1 cellular context compared by ENCODE assay signal in the genomic region with DNA sequence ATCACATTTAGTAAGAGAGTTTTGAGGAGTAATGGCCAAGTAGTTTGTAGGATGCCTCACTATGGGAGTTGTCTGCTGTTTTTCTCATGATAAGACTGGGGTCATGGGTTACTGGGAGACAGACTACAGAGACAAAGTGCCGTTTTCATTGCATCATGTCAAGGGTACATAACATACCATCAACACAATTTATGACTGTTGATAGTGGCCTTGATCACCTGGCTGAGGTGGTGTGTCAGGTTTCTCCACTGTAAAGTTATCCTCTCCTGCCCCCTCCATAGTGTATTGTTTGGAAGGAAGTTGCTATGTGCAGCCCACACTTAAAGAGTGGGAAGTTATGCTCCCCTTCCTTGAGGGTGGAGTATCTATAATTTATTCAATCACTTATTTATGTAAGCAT.
TF ChIP-seq lines count a peak whose summit lies in the region.

No MANE protein-coding gene starts in this region.

TF ChIP-seq in K562, 482 proteins besides CTCF, POLR2A, EP300 and RAD21 (continued from another document and continues in another):
- TF ChIP-seq, protein P1, sequence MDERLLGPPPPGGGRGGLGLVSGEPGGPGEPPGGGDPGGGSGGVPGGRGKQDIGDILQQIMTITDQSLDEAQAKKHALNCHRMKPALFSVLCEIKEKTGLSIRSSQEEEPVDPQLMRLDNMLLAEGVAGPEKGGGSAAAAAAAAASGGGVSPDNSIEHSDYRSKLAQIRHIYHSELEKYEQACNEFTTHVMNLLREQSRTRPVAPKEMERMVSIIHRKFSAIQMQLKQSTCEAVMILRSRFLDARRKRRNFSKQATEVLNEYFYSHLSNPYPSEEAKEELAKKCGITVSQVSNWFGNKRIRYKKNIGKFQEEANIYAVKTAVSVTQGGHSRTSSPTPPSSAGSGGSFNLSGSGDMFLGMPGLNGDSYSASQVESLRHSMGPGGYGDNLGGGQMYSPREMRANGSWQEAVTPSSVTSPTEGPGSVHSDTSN (CRISPR knock-in tag; IDR thresholded peaks at IDR 0.05; ENCODE audit: low read depth): no peak
- TF ChIP-seq, protein P1 (tag; conservative IDR thresholded peaks at IDR 0.05; ENCODE audit: low read depth): peak; percentile 49; the same call in 1 of the 2 replicates
- TF ChIP-seq OTX1 (CRISPR knock-in tag; IDR thresholded peaks at IDR 0.05): no peak
- no peak for TF ChIP-seq TSC22D4 (tag; IDR thresholded peaks at IDR 0.05)
- TF ChIP-seq, protein P2, sequence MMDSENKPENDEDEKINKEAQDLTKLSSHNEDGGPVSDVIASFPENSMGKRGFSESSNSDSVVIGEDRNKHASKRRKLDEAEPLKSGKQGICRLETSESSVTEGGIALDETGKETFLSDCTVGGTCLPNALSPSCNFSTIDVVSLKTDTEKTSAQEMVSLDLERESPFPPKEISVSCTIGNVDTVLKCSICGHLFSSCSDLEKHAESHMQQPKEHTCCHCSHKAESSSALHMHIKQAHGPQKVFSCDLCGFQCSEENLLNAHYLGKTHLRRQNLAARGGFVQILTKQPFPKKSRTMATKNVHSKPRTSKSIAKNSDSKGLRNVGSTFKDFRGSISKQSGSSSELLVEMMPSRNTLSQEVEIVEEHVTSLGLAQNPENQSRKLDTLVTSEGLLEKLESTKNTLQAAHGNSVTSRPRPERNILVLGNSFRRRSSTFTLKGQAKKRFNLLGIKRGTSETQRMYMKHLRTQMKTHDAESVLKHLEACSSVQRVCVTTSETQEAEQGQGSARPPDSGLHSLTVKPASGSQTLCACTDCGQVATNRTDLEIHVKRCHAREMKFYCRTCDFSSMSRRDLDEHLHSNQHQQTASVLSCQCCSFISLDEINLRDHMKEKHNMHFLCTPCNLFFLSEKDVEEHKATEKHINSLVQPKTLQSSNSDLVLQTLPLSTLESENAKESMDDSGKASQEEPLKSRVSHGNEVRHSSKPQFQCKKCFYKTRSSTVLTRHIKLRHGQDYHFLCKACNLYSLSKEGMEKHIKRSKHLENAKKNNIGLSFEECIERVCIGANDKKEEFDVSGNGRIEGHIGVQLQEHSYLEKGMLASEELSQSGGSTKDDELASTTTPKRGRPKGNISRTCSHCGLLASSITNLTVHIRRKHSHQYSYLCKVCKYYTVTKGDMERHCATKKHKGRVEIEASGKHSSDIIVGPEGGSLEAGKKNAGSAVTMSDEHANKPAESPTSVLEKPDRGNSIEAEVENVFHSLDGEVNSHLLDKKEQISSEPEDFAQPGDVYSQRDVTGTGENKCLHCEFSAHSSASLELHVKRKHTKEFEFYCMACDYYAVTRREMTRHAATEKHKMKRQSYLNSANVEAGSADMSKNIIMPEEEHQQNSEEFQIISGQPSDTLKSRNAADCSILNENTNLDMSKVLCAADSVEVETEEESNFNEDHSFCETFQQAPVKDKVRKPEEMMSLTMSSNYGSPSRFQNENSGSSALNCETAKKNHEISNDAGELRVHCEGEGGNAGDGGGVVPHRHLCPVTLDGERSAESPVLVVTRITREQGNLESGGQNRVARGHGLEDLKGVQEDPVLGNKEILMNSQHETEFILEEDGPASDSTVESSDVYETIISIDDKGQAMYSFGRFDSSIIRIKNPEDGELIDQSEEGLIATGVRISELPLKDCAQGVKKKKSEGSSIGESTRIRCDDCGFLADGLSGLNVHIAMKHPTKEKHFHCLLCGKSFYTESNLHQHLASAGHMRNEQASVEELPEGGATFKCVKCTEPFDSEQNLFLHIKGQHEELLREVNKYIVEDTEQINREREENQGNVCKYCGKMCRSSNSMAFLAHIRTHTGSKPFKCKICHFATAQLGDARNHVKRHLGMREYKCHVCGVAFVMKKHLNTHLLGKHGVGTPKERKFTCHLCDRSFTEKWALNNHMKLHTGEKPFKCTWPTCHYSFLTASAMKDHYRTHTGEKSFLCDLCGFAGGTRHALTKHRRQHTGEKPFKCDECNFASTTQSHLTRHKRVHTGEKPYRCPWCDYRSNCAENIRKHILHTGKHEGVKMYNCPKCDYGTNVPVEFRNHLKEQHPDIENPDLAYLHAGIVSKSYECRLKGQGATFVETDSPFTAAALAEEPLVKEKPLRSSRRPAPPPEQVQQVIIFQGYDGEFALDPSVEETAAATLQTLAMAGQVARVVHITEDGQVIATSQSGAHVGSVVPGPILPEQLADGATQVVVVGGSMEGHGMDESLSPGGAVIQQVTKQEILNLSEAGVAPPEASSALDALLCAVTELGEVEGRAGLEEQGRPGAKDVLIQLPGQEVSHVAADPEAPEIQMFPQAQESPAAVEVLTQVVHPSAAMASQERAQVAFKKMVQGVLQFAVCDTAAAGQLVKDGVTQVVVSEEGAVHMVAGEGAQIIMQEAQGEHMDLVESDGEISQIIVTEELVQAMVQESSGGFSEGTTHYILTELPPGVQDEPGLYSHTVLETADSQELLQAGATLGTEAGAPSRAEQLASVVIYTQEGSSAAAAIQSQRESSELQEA (IDR thresholded peaks at IDR 0.05; ENCODE audit: low read depth): no peak
- no peak for TF ChIP-seq USF2 (CRISPR knock-in tag; IDR thresholded peaks at IDR 0.05)
- TF ChIP-seq BRCA1 (IDR thresholded peaks at IDR 0.05): no peak
- no peak for TF ChIP-seq BRCA1 (CRISPR knock-in tag; IDR thresholded peaks at IDR 0.05)
- peak; percentile 92 for TF ChIP-seq NR2C1 (IDR thresholded peaks at IDR 0.05)
- peak; percentile 96 for TF ChIP-seq NR2C1 (tag; IDR thresholded peaks at IDR 0.05)
- TF ChIP-seq SMARCA5 (IDR thresholded peaks at IDR 0.05): no peak
- TF ChIP-seq ZNF707 (CRISPR knock-in tag; conservative IDR thresholded peaks at IDR 0.05): no peak
- peak; percentile 46; the same call in 1 of the 2 replicates for TF ChIP-seq MECOM (CRISPR knock-in tag; IDR thresholded peaks at IDR 0.05)
- TF ChIP-seq TRIM24 (IDR thresholded peaks at IDR 0.05): peak; percentile 64 to 87
- no peak for TF ChIP-seq LCOR (CRISPR knock-in tag; IDR thresholded peaks at IDR 0.05)
- no peak for TF ChIP-seq GABPB2 (CRISPR knock-in tag; conservative IDR thresholded peaks at IDR 0.05)
- TF ChIP-seq ZNF23 (CRISPR knock-in tag; IDR thresholded peaks at IDR 0.05): no peak
- TF ChIP-seq HMGN3 (IDR thresholded peaks at IDR 0.05; ENCODE audit: borderline replicate concordance, extremely low read depth, insufficient read length, low read depth, low read length): no peak
- TF ChIP-seq IRF9 (tag; IDR thresholded peaks at IDR 0.05): no peak
- TF ChIP-seq RBBP5 (IDR thresholded peaks at IDR 0.05; ENCODE audit: borderline replicate concordance, insufficient read depth, low read length, poor library complexity, severe bottlenecking): no peak
- TF ChIP-seq KAT7 (CRISPR knock-in tag; IDR thresholded peaks at IDR 0.05; ENCODE audit: borderline replicate concordance): no peak
- TF ChIP-seq MXD1 (CRISPR knock-in tag; IDR thresholded peaks at IDR 0.05; ENCODE audit: borderline replicate concordance, poor library complexity, severe bottlenecking): no peak
- TF ChIP-seq BHLHE40 (IDR thresholded peaks at IDR 0.05; ENCODE audit: low read length): no peak
- TF ChIP-seq ZNF511 (CRISPR knock-in tag; IDR thresholded peaks at IDR 0.05): no peak
- no peak for TF ChIP-seq CREB3 (tag; conservative IDR thresholded peaks at IDR 0.05; ENCODE audit: low read depth)
- TF ChIP-seq RFX7 (CRISPR knock-in tag; IDR thresholded peaks at IDR 0.05): no peak
- TF ChIP-seq, protein P3, sequence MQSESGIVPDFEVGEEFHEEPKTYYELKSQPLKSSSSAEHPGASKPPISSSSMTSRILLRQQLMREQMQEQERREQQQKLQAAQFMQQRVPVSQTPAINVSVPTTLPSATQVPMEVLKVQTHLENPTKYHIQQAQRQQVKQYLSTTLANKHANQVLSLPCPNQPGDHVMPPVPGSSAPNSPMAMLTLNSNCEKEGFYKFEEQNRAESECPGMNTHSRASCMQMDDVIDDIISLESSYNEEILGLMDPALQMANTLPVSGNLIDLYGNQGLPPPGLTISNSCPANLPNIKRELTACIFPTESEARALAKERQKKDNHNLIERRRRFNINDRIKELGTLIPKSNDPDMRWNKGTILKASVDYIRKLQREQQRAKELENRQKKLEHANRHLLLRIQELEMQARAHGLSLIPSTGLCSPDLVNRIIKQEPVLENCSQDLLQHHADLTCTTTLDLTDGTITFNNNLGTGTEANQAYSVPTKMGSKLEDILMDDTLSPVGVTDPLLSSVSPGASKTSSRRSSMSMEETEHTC (IDR thresholded peaks at IDR 0.05): no peak
- peak; percentile 88 for TF ChIP-seq ZEB2 (IDR thresholded peaks at IDR 0.05)
- TF ChIP-seq, protein P4, sequence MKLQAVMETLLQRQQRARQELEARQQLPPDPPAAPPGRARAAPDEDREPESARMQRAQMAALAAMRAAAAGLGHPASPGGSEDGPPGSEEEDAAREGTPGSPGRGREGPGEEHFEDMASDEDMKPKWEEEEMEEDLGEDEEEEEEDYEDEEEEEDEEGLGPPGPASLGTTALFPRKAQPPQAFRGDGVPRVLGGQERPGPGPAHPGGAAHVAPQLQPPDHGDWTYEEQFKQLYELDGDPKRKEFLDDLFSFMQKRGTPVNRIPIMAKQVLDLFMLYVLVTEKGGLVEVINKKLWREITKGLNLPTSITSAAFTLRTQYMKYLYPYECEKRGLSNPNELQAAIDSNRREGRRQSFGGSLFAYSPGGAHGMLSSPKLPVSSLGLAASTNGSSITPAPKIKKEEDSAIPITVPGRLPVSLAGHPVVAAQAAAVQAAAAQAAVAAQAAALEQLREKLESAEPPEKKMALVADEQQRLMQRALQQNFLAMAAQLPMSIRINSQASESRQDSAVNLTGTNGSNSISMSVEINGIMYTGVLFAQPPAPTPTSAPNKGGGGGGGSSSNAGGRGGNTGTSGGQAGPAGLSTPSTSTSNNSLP (IDR thresholded peaks at IDR 0.05; ENCODE audit: borderline replicate concordance, low read depth, low read length): peak; percentile 82; the same call in 1 of the 2 replicates
- no peak for TF ChIP-seq TAF7 (tag; IDR thresholded peaks at IDR 0.05)
- TF ChIP-seq, protein P5, sequence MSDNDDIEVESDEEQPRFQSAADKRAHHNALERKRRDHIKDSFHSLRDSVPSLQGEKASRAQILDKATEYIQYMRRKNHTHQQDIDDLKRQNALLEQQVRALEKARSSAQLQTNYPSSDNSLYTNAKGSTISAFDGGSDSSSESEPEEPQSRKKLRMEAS (CRISPR knock-in tag; IDR thresholded peaks at IDR 0.05): no peak
- peak in 1 of 2 experiments; percentile 80; a peak in 2 of 4 replicates for TF ChIP-seq TBL1XR1 (IDR thresholded peaks at IDR 0.05; ENCODE audit: low read length in 2 of 2)
- no peak for TF ChIP-seq BRD9 (IDR thresholded peaks at IDR 0.05; ENCODE audit: low read depth, partially characterized antibody)
- TF ChIP-seq ZNF445 (CRISPR knock-in tag; IDR thresholded peaks at IDR 0.05; ENCODE audit: low read depth): no peak
- no peak for TF ChIP-seq ZNF668 (CRISPR knock-in tag; IDR thresholded peaks at IDR 0.05)
- TF ChIP-seq, protein P6, sequence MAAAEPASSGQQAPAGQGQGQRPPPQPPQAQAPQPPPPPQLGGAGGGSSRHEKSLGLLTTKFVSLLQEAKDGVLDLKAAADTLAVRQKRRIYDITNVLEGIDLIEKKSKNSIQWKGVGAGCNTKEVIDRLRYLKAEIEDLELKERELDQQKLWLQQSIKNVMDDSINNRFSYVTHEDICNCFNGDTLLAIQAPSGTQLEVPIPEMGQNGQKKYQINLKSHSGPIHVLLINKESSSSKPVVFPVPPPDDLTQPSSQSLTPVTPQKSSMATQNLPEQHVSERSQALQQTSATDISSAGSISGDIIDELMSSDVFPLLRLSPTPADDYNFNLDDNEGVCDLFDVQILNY (CRISPR knock-in tag; IDR thresholded peaks at IDR 0.05): no peak
- TF ChIP-seq HINFP (tag; conservative IDR thresholded peaks at IDR 0.05; ENCODE audit: low read depth): no peak
- TF ChIP-seq TARDBP (IDR thresholded peaks at IDR 0.05): no peak
